10 cellular contexts compared by ENCODE assay signal in genomic region chr12:110253176-110253575, GRCh38. TPM values are rescaled to one million over a fixed set of nuclear protein-coding genes. Genes with fewer than 3 reads are reported as not detected.
A peak's percentile ranks its signal among the peaks of the same experiment; 100 is the strongest.
DNase-seq lines count a peak whose midpoint lies in the region; ATAC-seq, FAIRE-seq and TF ChIP-seq lines count a peak whose summit lies in the region.
"Had no signal": no experiment of that assay in that cellular context is flagged by ENCODE, and none has a peak within 500 bp of the region (broad histone marks: within the 10 kb centered on the region; RNA-seq: fewer than 3 reads in every experiment).

No MANE protein-coding gene starts in this region.

- FAIRE-seq in K562 (lab: Jason Lieb, UNC) = no peak

- TF ChIP-seq EP300 in K562 (IDR thresholded peaks at IDR 0.05; ENCODE audit: low read length) = no peak

- POLR2A ChIA-PET in K562 (lab: Yijun Ruan, JAX) (no interaction called here), PC-9 (lab: Charles Lee; ENCODE audit: unreplicated experiment) (no interaction called here)

- ATAC-seq in K562 (peak; percentile 78), left ventricle myocardium superior (peak; percentile 79), HG03280 (IDR thresholded peaks at IDR 0.05; ENCODE audit: unreplicated experiment) (no peak)

- 8% methylated on average over 9 of the region's 9 CpGs for WGBS in K562 (ENCODE audit: insufficient coverage, low coverage, missing lambda C conversion rate)

- H3K36me3 ChIP-seq in BE2C = no peaks in the 10 kb centered on the region
- H3K36me3 ChIP-seq in K562 (ENCODE audit: control insufficient read depth, insufficient read depth, low read length) = no peaks in the 10 kb centered on the region
- no peaks in the 10 kb centered on the region for H3K36me3 ChIP-seq in parathyroid adenoma (ENCODE audit: control insufficient read depth, insufficient read depth, low read length)
- H3K36me3 ChIP-seq in PC-9 (ENCODE audit: low read depth) = no peaks in the 10 kb centered on the region

- BruUV-seq in K562 (replicated peaks; lab: Mats Ljungman, UMichigan) (no TSS peak), PC-9 (replicated peaks; lab: Mats Ljungman, UMichigan) (no TSS peak)

- H2AFZ ChIP-seq in K562 (ENCODE audit: low read depth, low read length) (peak overlapping the region; percentile 82), parathyroid adenoma (peak overlapping the region; percentile 56), PC-9 (no peak overlapping the region)

- H3K9ac ChIP-seq in K562 (ENCODE audit: insufficient read depth in 1 of 2, low read depth in 2 of 2, low read length in 2 of 2) (peak overlapping the region; percentile 17 to 80; a peak in 3 of 4 replicates), parathyroid adenoma (no peak overlapping the region)

- H4K20me1 ChIP-seq in K562 (replicated peaks; ENCODE audit: control insufficient read depth, insufficient read depth, low read length) = no peaks in the 10 kb centered on the region
- no peaks in the 10 kb centered on the region for H4K20me1 ChIP-seq in PC-9 (ENCODE audit: insufficient read depth)

- TF ChIP-seq POLR2A in K562 (conservative IDR thresholded peaks at IDR 0.05) = no peak

- H3K4me1 ChIP-seq in BE2C = peaks cover 3% of the 10 kb centered on the region
- peaks cover 9 to 11% of the 10 kb centered on the region in 2 experiments; a peak in 3 of 5 replicates for H3K4me1 ChIP-seq in K562 (replicated peaks in 1 of 2; ENCODE audit: control insufficient read depth in 2 of 2, insufficient read depth in 2 of 2, low read length in 2 of 2)
- no peaks in the 10 kb centered on the region for H3K4me1 ChIP-seq in parathyroid adenoma
- peaks cover 23% of the 10 kb centered on the region for H3K4me1 ChIP-seq in PC-9 (replicated peaks; ENCODE audit: insufficient read depth)

- H3K27ac ChIP-seq in K562 (ENCODE audit: extremely low read depth, low read depth, low read length) = peak overlapping the region; percentile 7; the same call in 1 of the 3 replicates
- peak overlapping the region; percentile 11 for H3K27ac ChIP-seq in parathyroid adenoma
- no peak overlapping the region for H3K27ac ChIP-seq in PC-9

- H3K27me3 ChIP-seq in BE2C = no peaks in the 10 kb centered on the region
- no peaks in the 10 kb centered on the region for H3K27me3 ChIP-seq in K562 (ENCODE audit: control insufficient read depth in 2 of 2, insufficient read depth in 2 of 2, low read length in 2 of 2)
- no peaks in the 10 kb centered on the region for H3K27me3 ChIP-seq in parathyroid adenoma (ENCODE audit: control insufficient read depth, insufficient read depth, low read length)
- no peaks in the 10 kb centered on the region for H3K27me3 ChIP-seq in PC-9 (ENCODE audit: insufficient read depth, low read depth)

- H3K9me3 ChIP-seq in BE2C (no peaks in the 10 kb centered on the region), K562 (replicated peaks; ENCODE audit: control insufficient read depth, insufficient read depth, low read depth, low read length) (no peaks in the 10 kb centered on the region), parathyroid adenoma (ENCODE audit: control insufficient read depth, low read length) (no peaks in the 10 kb centered on the region), PC-9 (ENCODE audit: insufficient read depth, low read depth) (no peaks in the 10 kb centered on the region)

- H3K79me2 ChIP-seq in K562 (ENCODE audit: control insufficient read depth, insufficient read depth, low read length) (no peaks in the 10 kb centered on the region), parathyroid adenoma (no peaks in the 10 kb centered on the region), PC-9 (ENCODE audit: low read depth) (no peaks in the 10 kb centered on the region)

- H3K4me3 ChIP-seq in BE2C (ENCODE audit: low read depth, low read length) (peak overlapping the region; percentile 28), K562 (no peak overlapping the region), parathyroid adenoma (ENCODE audit: low read depth, low read length) (peak overlapping the region; percentile 13), PC-9 (no peak overlapping the region)

- H3K4me2 ChIP-seq in K562 (ENCODE audit: insufficient read depth, low read length) (no peak overlapping the region), parathyroid adenoma (ENCODE audit: low read length) (peak overlapping the region; percentile 57), PC-9 (no peak overlapping the region)

- TF ChIP-seq CTCF in BE2C (IDR thresholded peaks at IDR 0.05; ENCODE audit: low read depth, low read length) = no peak
- TF ChIP-seq CTCF in K562 (IDR thresholded peaks at IDR 0.05 in 2 of 3, conservative IDR thresholded peaks at IDR 0.05 in 1 of 3; ENCODE audit: insufficient read depth in 2 of 3, low read depth in 1 of 3, low read length in 3 of 3) = no peak
- no peak for TF ChIP-seq CTCF in parathyroid adenoma (IDR thresholded peaks at IDR 0.05)
- no peak for TF ChIP-seq CTCF in PC-9 (conservative IDR thresholded peaks at IDR 0.05)

- CTCF ChIA-PET in K562 (lab: Yijun Ruan, JAX; ENCODE audit: low intra/inter-chr PET ratio) (no interaction called here), PC-9 (lab: Charles Lee) (no interaction called here)

- in situ Hi-C loops in K562 (cut with MboI) = no loop called here

- no peak for TF ChIP-seq RAD21 in K562 (CRISPR knock-in tag; conservative IDR thresholded peaks at IDR 0.05 in 1 of 2, IDR thresholded peaks at IDR 0.05 in 1 of 2)

- no peak for DNase-seq in BE2C
- peak in 2 of 4 experiments; percentile 60 for DNase-seq in K562 (ENCODE audit: extremely low read depth in 1 of 4, low spot score in 3 of 4)
- DNase-seq in left ventricle myocardium superior = peak; percentile 91
- DNase-seq in NCI-H187 (lab: John Stamatoyannopoulos, UW) = no peak
- DNase-seq in PC-9 = no peak
- DNase-seq in putamen (ENCODE audit: low spot score) = no peak
- DNase-seq: NCI-H774; stimulated activated CD4-positive, alpha-beta T cell treated with anti-CD3 and anti-CD28 coated beads, Interleukin-2, amount 100 ng/mL, for 48 hours had no signal

- no peaks in the 10 kb centered on the region for H3K9me2 ChIP-seq in PC-9 (ENCODE audit: insufficient read depth)

- H3K9me1 ChIP-seq in K562 (ENCODE audit: control insufficient read depth, insufficient read depth, low read length) = no peaks in the 10 kb centered on the region

- H3F3A ChIP-seq in PC-9 (ENCODE audit: insufficient read depth, low read depth) = peaks cover 18% of the 10 kb centered on the region

- intact Hi-C loops in K562 (cut with micrococcal nuclease) = no loop called here
- intact Hi-C loops in left ventricle myocardium superior (cut with micrococcal nuclease) = no loop called here
- intact Hi-C loops in PC-9 (cut with micrococcal nuclease; ENCODE audit: unreplicated experiment) = no loop called here

TF ChIP-seq in K562, 482 proteins besides CTCF, POLR2A, EP300 and RAD21 (continues in another document):
- TF ChIP-seq NFE2 (IDR thresholded peaks at IDR 0.05; ENCODE audit: low read depth) (peak; percentile 67), NR2C1 (IDR thresholded peaks at IDR 0.05) (peak; percentile 38; the same call in 1 of the 2 replicates), NR2C1 (tag; IDR thresholded peaks at IDR 0.05) (peak; percentile 75), MAFF (IDR thresholded peaks at IDR 0.05; ENCODE audit: low read length) (peak; percentile 12; the same call in 1 of the 2 replicates), EP400 (IDR thresholded peaks at IDR 0.05) (peak; percentile 29; the same call in 1 of the 2 replicates), FOXP4 (CRISPR knock-in tag; IDR thresholded peaks at IDR 0.05; ENCODE audit: borderline replicate concordance) (no peak)

RNA-seq across cellular contexts. Expression of gene ATP2A2, which starts 27.9 kb away (rescaled TPM):
- polyA plus RNA-seq in BE2C (2012; ENCODE audit: insufficient read depth, insufficient read length, low read depth) = 252 TPM
- total RNA-seq in K562 (2011; cell fraction: chromatin; rRNA removed; ENCODE audit: low replicate concordance) = 436 and 524 TPM in 2 replicates
- 350 and 362 TPM in 2 replicates for total RNA-seq in K562 (2011; cell fraction: nucleolus; rRNA removed)
- 437 and 537 TPM in 2 replicates for total RNA-seq in K562 (2011; cell fraction: nucleoplasm; rRNA removed)
- total RNA-seq in K562 (2014; rRNA removed) (73.5 and 82.5 TPM in 2 replicates), K562 (2014; rRNA removed; fragmentation: Illumina TruSeq; extraction: Trizol) (46.7 and 51.6 TPM in 2 replicates), K562 (2015; rRNA removed; fragmentation: Illumina TruSeq; extraction: Trizol) (47.7 and 49.9 TPM in 2 replicates), K562 (2021) (180 and 205 TPM in 2 replicates), left ventricle myocardium superior (3,201 TPM), PC-9 (2021) (127 and 154 TPM in 2 replicates)
- polyA plus RNA-seq in K562 (2011; rRNA removed) (44.6 and 88.4 TPM in 2 replicates), K562 (2014; fragmentation: Illumina TruSeq; extraction: Trizol) (137 and 150 TPM in 2 replicates), K562 (2014; fragmentation: Nextera tagmentation; extraction: Ambion mirVana) (1 to 10 TPM; 5.2 to 6.7 TPM), K562 (2014; rRNA removed) (60.8 and 63.2 TPM in 2 replicates)
- polyA plus RNA-seq in K562 (2011; cell fraction: cytosol; rRNA removed) = 20.8 and 37.3 TPM in 2 replicates
- 193 and 236 TPM in 2 replicates for polyA plus RNA-seq in K562 (2011; cell fraction: nucleus; rRNA removed)
- polyA plus RNA-seq in K562 (2012) = 137 and 151 TPM in 2 replicates
- 96.8 and 146 TPM in 2 replicates for polyA minus RNA-seq in K562 (2011; rRNA and poly(A)+ RNA removed)
- 86.8 and 111 TPM in 2 replicates for polyA minus RNA-seq in K562 (2011; cell fraction: cytosol; rRNA and poly(A)+ RNA removed)
- polyA minus RNA-seq in K562 (2011; cell fraction: nucleus; rRNA and poly(A)+ RNA removed) = 89.9 and 136 TPM in 2 replicates

Comparison
In these comparisons a context has a peak if more than half of its experiments do, and no peak if none do; other contexts are left out.
1. H3K4me3 ChIP-seq: peak in BE2C (single experiment) and parathyroid adenoma (single experiment); none in K562 (single experiment) and PC-9 (single experiment).